ENCODE assay signal across 8 cellular contexts in genomic region chr6:136920216-136920857, GRCh38. TPM values are rescaled to one million over a fixed set of nuclear protein-coding genes. Genes with fewer than 3 reads are reported as not detected.
DNase-seq lines count a peak whose midpoint lies in the region; ATAC-seq and TF ChIP-seq lines count a peak whose summit lies in the region.

No MANE protein-coding gene starts in this region.

- DNase-seq in Calu3 (no peak), colonic mucosa (no peak), neural progenitor cell (ENCODE audit: low spot score) (peak; percentile 4), superior temporal gyrus (ENCODE audit: extremely low spot score) (no peak), midbrain (lab: John Stamatoyannopoulos, UW) (no peak), COLO829 (ENCODE audit: low spot score) (no peak)
- peak; percentile 10 for DNase-seq in Jurkat, Clone E6-1 (ENCODE audit: low read depth, low spot score)

- no peak overlapping the region for H2AFZ ChIP-seq in neural progenitor cell (replicated peaks)

- H3K27me3 Mint-ChIP-seq in Calu3 (ENCODE audit: unreplicated experiment), result no peaks in the 10 kb centered on the region
- H3K27me3 Mint-ChIP-seq in neural progenitor cell (ENCODE audit: insufficient read depth, low read depth), result peaks cover 25% of the 10 kb centered on the region

- H3K9ac ChIP-seq in colonic mucosa (ENCODE audit: low read depth in 2 of 2, low read length in 2 of 2) (peak overlapping the region in 1 of 2 donors; percentile 28), neural progenitor cell (no peak overlapping the region)

- CTCF ChIA-PET in Calu3 (lab: Charles Lee), result no interaction called here

- peaks cover 6% of the 10 kb centered on the region for H4K20me1 ChIP-seq in neural progenitor cell (ENCODE audit: low read depth)

- H3K27ac Mint-ChIP-seq in Calu3 (ENCODE audit: unreplicated experiment) (no peak overlapping the region), neural progenitor cell (no peak overlapping the region)

- H3K27ac ChIP-seq in colonic mucosa (no peak overlapping the region), neural progenitor cell (no peak overlapping the region)

- H3F3A ChIP-seq in neural progenitor cell (ENCODE audit: low read depth), result no peaks in the 10 kb centered on the region

- no peaks in the 10 kb centered on the region for H3K9me3 ChIP-seq in colonic mucosa
- H3K9me3 ChIP-seq in neural progenitor cell (ENCODE audit: low read depth), result no peaks in the 10 kb centered on the region

- no peak for TF ChIP-seq CTCF in Calu3 (IDR thresholded peaks at IDR 0.05; ENCODE audit: unreplicated experiment)
- TF ChIP-seq CTCF in colonic mucosa (IDR thresholded peaks at IDR 0.05), result no peak
- no peak for TF ChIP-seq CTCF in neural progenitor cell (IDR thresholded peaks at IDR 0.05)

- no peaks in the 10 kb centered on the region for H3K79me2 ChIP-seq in neural progenitor cell (ENCODE audit: low read depth)

- intact Hi-C loops in Calu3 (cut with micrococcal nuclease; ENCODE audit: unreplicated experiment), result loop anchor here (10.0 kb wide), 1 partner anchor 276 kb away; no protein-coding TSS in a partner anchor
- intact Hi-C loops in colonic mucosa (cut with DNase I), result no loop called here

- H3K4me1 Mint-ChIP-seq in Calu3 (ENCODE audit: low read depth, unreplicated experiment), result no peaks in the 10 kb centered on the region
- H3K4me1 Mint-ChIP-seq in neural progenitor cell, result peaks cover 6% of the 10 kb centered on the region

- no peak for ATAC-seq in GM19324 (IDR thresholded peaks at IDR 0.05; ENCODE audit: low FRiP score, unreplicated experiment)

- peaks cover 17% of the 10 kb centered on the region for H3K36me3 Mint-ChIP-seq in Calu3 (ENCODE audit: insufficient read depth, unreplicated experiment)
- no peaks in the 10 kb centered on the region for H3K36me3 Mint-ChIP-seq in neural progenitor cell

- peak overlapping the region; percentile 90 for H3K4me2 ChIP-seq in neural progenitor cell

- H3K36me3 ChIP-seq in colonic mucosa (no peaks in the 10 kb centered on the region), neural progenitor cell (no peaks in the 10 kb centered on the region)

- H3K4me1 ChIP-seq in colonic mucosa, result peaks cover 9% of the 10 kb centered on the region
- no peaks in the 10 kb centered on the region for H3K4me1 ChIP-seq in neural progenitor cell

- no peak overlapping the region for H3K4me3 ChIP-seq in Jurkat, Clone E6-1 (ENCODE audit: low read length)
- H3K4me3 ChIP-seq in colonic mucosa, result peak overlapping the region; percentile 54
- peak overlapping the region; percentile 56 for H3K4me3 ChIP-seq in neural progenitor cell

- H3K27me3 ChIP-seq in colonic mucosa (peaks cover 32% of the 10 kb centered on the region), neural progenitor cell (peaks cover 75% of the 10 kb centered on the region)

- BruUV-seq in Calu3 (replicated peaks; lab: Mats Ljungman, UMichigan), result no TSS peak

- H3K9me3 Mint-ChIP-seq in Calu3 (ENCODE audit: low read depth, unreplicated experiment), result no peaks in the 10 kb centered on the region
- H3K9me3 Mint-ChIP-seq in neural progenitor cell, result peaks cover 4% of the 10 kb centered on the region

- H3K4me3 Mint-ChIP-seq in Calu3 (ENCODE audit: low read depth, unreplicated experiment), result peak overlapping the region; percentile 85
- peak overlapping the region; percentile 84 for H3K4me3 Mint-ChIP-seq in neural progenitor cell

RNA-seq across cellular contexts. Expression of gene SLC35D3, which starts 1.8 kb away (rescaled TPM):
- not detected in 2 replicates for total RNA-seq in Calu3 (2022)
- polyA plus RNA-seq in Jurkat, Clone E6-1 (2012; ENCODE audit: insufficient read depth, insufficient read length), result not detected
- total RNA-seq in colonic mucosa, result under 1 TPM; 0.15 to 0.32 TPM
- total RNA-seq in neural progenitor cell (ENCODE audit: low replicate concordance), result 0.58 TPM in 1 of 2 replicates, not detected in the other

Comparison
In these comparisons a context has a peak if more than half of its experiments do, and no peak if none do; other contexts are left out.
1. DNase-seq: peak in Jurkat, Clone E6-1 (single experiment) and neural progenitor cell (single experiment); none in Calu3 (single experiment), colonic mucosa (single experiment), superior temporal gyrus (single experiment), midbrain (single experiment) and COLO829 (single experiment).